ENCODE assay signal across 1 cellular context in genomic region chr11:75982309-75982708, GRCh38.
TF ChIP-seq lines count a peak whose summit lies in the region.

No MANE protein-coding gene starts in this region.

TF ChIP-seq in GM23338, 12 proteins besides CTCF, POLR2A, EP300 and RAD21 (continued from another document):
- TF ChIP-seq ZNF462 (CRISPR knock-in tag; IDR thresholded peaks at IDR 0.05) (no peak), ETS1 (IDR thresholded peaks at IDR 0.05) (no peak), STAT1 (IDR thresholded peaks at IDR 0.05; ENCODE audit: unreplicated experiment) (no peak), POLR2AphosphoS5 (IDR thresholded peaks at IDR 0.05; ENCODE audit: low read depth) (no peak), JUNB (IDR thresholded peaks at IDR 0.05; ENCODE audit: unreplicated experiment) (no peak), NANOG (IDR thresholded peaks at IDR 0.05; ENCODE audit: borderline replicate concordance) (no peak), EZH2phosphoT487 (IDR thresholded peaks at IDR 0.05; ENCODE audit: unreplicated experiment) (no peak), ZNF331 (CRISPR knock-in tag; IDR thresholded peaks at IDR 0.05; ENCODE audit: low read depth) (no peak)
